In genomic region chr1:37092937-37093336, GRCh38 we compare ENCODE assay signal across 28 cellular contexts. TPM values are rescaled to one million over a fixed set of nuclear protein-coding genes. Genes with fewer than 3 reads are reported as not detected.
DNase-seq lines count a peak whose midpoint lies in the region; FAIRE-seq and TF ChIP-seq lines count a peak whose summit lies in the region.
"Had no signal": no experiment of that assay in that cellular context is flagged by ENCODE, and none has a peak within 500 bp of the region (broad histone marks: within the 10 kb centered on the region; RNA-seq: fewer than 3 reads in every experiment).

No MANE protein-coding gene starts in this region.

- H3K4me2 ChIP-seq in H9 (ENCODE audit: insufficient read depth, insufficient read length, low read length): no peak overlapping the region
- H3K4me2 ChIP-seq: A549 had no signal

- H3K4me3 Mint-ChIP-seq in H9: no peak overlapping the region
- H3K4me3 Mint-ChIP-seq in glutamatergic neuron (ENCODE audit: unreplicated experiment): no peak overlapping the region
- H3K4me3 Mint-ChIP-seq: CD4-positive, alpha-beta memory T cell had no signal

- H3K4me1 ChIP-seq in H9 (ENCODE audit: insufficient read depth, low read length): no peaks in the 10 kb centered on the region
- H3K4me1 ChIP-seq: A549 had no signal

- no peaks in the 10 kb centered on the region for H3K79me2 ChIP-seq in H9 (ENCODE audit: insufficient read depth, low read length)

- H4K5ac ChIP-seq in H9 (ENCODE audit: insufficient read length, low read depth, low read length): no peak overlapping the region

- no peak overlapping the region for H3K23ac ChIP-seq in H9 (ENCODE audit: insufficient read length, low read depth, low read length)

- DNase-seq in D721Med (ENCODE audit: insufficient read length, low spot score) (no peak), H9 (no peak), NCI-H82 (lab: John Stamatoyannopoulos, UW) (peak; percentile 91), glutamatergic neuron (no peak)
- no peak for DNase-seq in stimulated activated CD4-positive, alpha-beta T cell treated with anti-CD3 and anti-CD28 coated beads, Interleukin-15, amount 100 ng/mL, for 24 hours
- no peak for DNase-seq in stimulated activated CD4-positive, alpha-beta T cell treated with anti-CD3 and anti-CD28 coated beads, Interleukin-4, amount 100 ng/mL, for 1 hour
- DNase-seq in activated naive CD4-positive, alpha-beta T cell (lab: John Stamatoyannopoulos, UW): no peak
- DNase-seq: C1 segment of cervical spinal cord; CD4-positive, alpha-beta memory T cell; COR-L47; DMS79 treated with DMSO at 0.1 percent for 48 hours; GF-D8; GOT3; Kasumi-1; NCI-H1092 treated with DMSO at 0.1 percent for 48 hours; NCI-H1436; NCI-H1930; NCI-H2107; NCI-H446 treated with DMSO at 0.1 percent for 48 hours; NCI-H774; SHP77; T-helper 1 cell had no signal

- no peaks in the 10 kb centered on the region for H3K9me3 Mint-ChIP-seq in H9
- peaks cover 3% of the 10 kb centered on the region for H3K9me3 Mint-ChIP-seq in glutamatergic neuron (ENCODE audit: unreplicated experiment)
- H3K9me3 Mint-ChIP-seq: CD4-positive, alpha-beta memory T cell had no signal

- no peak overlapping the region for H2BK120ac ChIP-seq in H9 (ENCODE audit: low read depth, low read length, poor library complexity, severe bottlenecking)

- FAIRE-seq in D721Med (lab: Jason Lieb, UNC): no peak
- FAIRE-seq: A549, GM12892, K562 had no signal

- H3K14ac ChIP-seq in H9 (ENCODE audit: insufficient read depth, low read length): no peak overlapping the region

- peak; percentile 3 for TF ChIP-seq CTCF in D721Med (IDR thresholded peaks at IDR 0.05; ENCODE audit: insufficient read depth, missing control alignments)
- TF ChIP-seq CTCF in H9 (conservative IDR thresholded peaks at IDR 0.05): peak; percentile 27; the same call in 2 of the 3 replicates
- no peak for TF ChIP-seq CTCF in glutamatergic neuron (IDR thresholded peaks at IDR 0.05; ENCODE audit: partially characterized antibody, unreplicated experiment)

- H3K9ac ChIP-seq in H9 (ENCODE audit: extremely low read depth, insufficient read length, low read length): no peak overlapping the region

- H3K23me2 ChIP-seq in H9 (ENCODE audit: insufficient read length, low read depth, low read length, poor library complexity, severe bottlenecking): no peaks in the 10 kb centered on the region

- H2BK15ac ChIP-seq in H9 (ENCODE audit: low read depth, low read length): no peak overlapping the region

- H3K79me1 ChIP-seq in H9 (ENCODE audit: insufficient read depth, low read depth, low read length, poor library complexity, severe bottlenecking): no peaks in the 10 kb centered on the region

- no peaks in the 10 kb centered on the region for H3K9me3 ChIP-seq in H9 (ENCODE audit: control insufficient read depth, low read depth, low read length)
- H3K9me3 ChIP-seq: A549 had no signal

- H3K18ac ChIP-seq in H9 (ENCODE audit: insufficient read length, low read depth, low read length): no peak overlapping the region

- H2BK5ac ChIP-seq in H9 (ENCODE audit: insufficient read length, low read length): no peak overlapping the region

- H3K36me3 Mint-ChIP-seq in H9 (ENCODE audit: insufficient read depth in 1 of 3, low read depth in 3 of 3) (no peaks in the 10 kb centered on the region), glutamatergic neuron (ENCODE audit: unreplicated experiment) (no peaks in the 10 kb centered on the region)
- H3K36me3 Mint-ChIP-seq: CD4-positive, alpha-beta memory T cell had no signal

- H3K27me3 Mint-ChIP-seq in H9 (ENCODE audit: low read depth) (peaks cover 9% of the 10 kb centered on the region), glutamatergic neuron (ENCODE audit: unreplicated experiment) (peaks cover 2% of the 10 kb centered on the region)

- no peaks in the 10 kb centered on the region for H3K27me3 ChIP-seq in H9 (ENCODE audit: insufficient read depth, low read length)

- H3K56ac ChIP-seq in H9 (ENCODE audit: insufficient read length, low read depth, low read length): no peak overlapping the region

- H3K27ac Mint-ChIP-seq in H9: no peak overlapping the region
- peak overlapping the region; percentile 16 for H3K27ac Mint-ChIP-seq in glutamatergic neuron (ENCODE audit: unreplicated experiment)
- H3K27ac Mint-ChIP-seq: CD4-positive, alpha-beta memory T cell had no signal

- no peak overlapping the region for H2BK20ac ChIP-seq in H9 (ENCODE audit: low read depth, low read length, poor library complexity, severe bottlenecking)

- H4K8ac ChIP-seq in H9 (replicated peaks; ENCODE audit: insufficient read length, low read depth, low read length): no peak overlapping the region

- WGBS in H9 (ENCODE audit: extremely low coverage, insufficient read length, low lambda C conversion rate): no CpG with 5 or more reads among the region's 1 CpG

- no peak overlapping the region for H3K4ac ChIP-seq in H9 (ENCODE audit: low read depth, low read length)

- no peak overlapping the region for H3K27ac ChIP-seq in H9 (ENCODE audit: insufficient read length, low read depth, low read length)
- H3K27ac ChIP-seq: A549, RWPE1 had no signal

- no peak overlapping the region for H2AK5ac ChIP-seq in H9 (ENCODE audit: insufficient read length, low read length)

- no peak overlapping the region for H2BK12ac ChIP-seq in H9 (ENCODE audit: insufficient read length, low read depth, low read length)

- H4K91ac ChIP-seq in H9 (ENCODE audit: insufficient read length, low read depth, low read length): no peak overlapping the region

- H2AFZ ChIP-seq in H9 (ENCODE audit: low read length): no peak overlapping the region

- no peak overlapping the region for H3T11ph ChIP-seq in H9 (ENCODE audit: low read length)

- peaks cover 15 to 17% of the 10 kb centered on the region in 2 experiments for H3K4me1 Mint-ChIP-seq in H9
- peaks cover 30% of the 10 kb centered on the region for H3K4me1 Mint-ChIP-seq in glutamatergic neuron (ENCODE audit: low read depth, unreplicated experiment)
- H3K4me1 Mint-ChIP-seq: CD4-positive, alpha-beta memory T cell had no signal

- no peaks in the 10 kb centered on the region for H4K20me1 ChIP-seq in H9 (ENCODE audit: control insufficient read depth, insufficient read depth, insufficient read length)

RNA-seq across cellular contexts. Expression of gene GRIK3, which starts 58.6 kb away (rescaled TPM):
- total RNA-seq in H9 (2021): 1.7 TPM in 2 replicates
- total RNA-seq in glutamatergic neuron (ENCODE audit: unreplicated experiment): 60.1 TPM
- total RNA-seq: CD4-positive, alpha-beta memory T cell; HT1080; K562; M059J had no signal

Comparison
In these comparisons a context has a peak if more than half of its experiments do, and no peak if none do; other contexts are left out.
1. RNA of gene GRIK3, which starts 58.6 kb away (total RNA-seq): 60.1 TPM in glutamatergic neuron (single experiment); 1.7 TPM in H9; every median in the first group is over 10 times any median in the second.